ENCODE assay signal across 1 cellular context in genomic region chr7:43869898-43870240, GRCh38.
TF ChIP-seq lines count a peak whose summit lies in the region.

No MANE protein-coding gene starts in this region.

TF ChIP-seq in GM12878, 131 proteins besides CTCF, POLR2A, EP300 and RAD21:
- no peak for TF ChIP-seq IKZF1 (conservative IDR thresholded peaks at IDR 0.05)
- TF ChIP-seq MTA3 (IDR thresholded peaks at IDR 0.05; ENCODE audit: borderline replicate concordance, low read length): no peak
- TF ChIP-seq TCF12 (IDR thresholded peaks at IDR 0.05; ENCODE audit: low read depth, low read length): no peak
- TF ChIP-seq SMAD5 (IDR thresholded peaks at IDR 0.05; ENCODE audit: low read depth): no peak
- 0 out of 2 replicates have a peak, but pooled peaks have one; percentile 9 for TF ChIP-seq PAX5 (IDR thresholded peaks at IDR 0.05; ENCODE audit: borderline replicate concordance, low read depth, low read length)
- no peak for TF ChIP-seq IKZF2 (IDR thresholded peaks at IDR 0.05)
- no peak for TF ChIP-seq KDM1A (IDR thresholded peaks at IDR 0.05; ENCODE audit: borderline replicate concordance)
- 0 out of 2 replicates have a peak, but pooled peaks have one; percentile 2 for TF ChIP-seq RELB (IDR thresholded peaks at IDR 0.05; ENCODE audit: low read depth)
- TF ChIP-seq YY1 (IDR thresholded peaks at IDR 0.05; ENCODE audit: low read depth, low read length): no peak
- no peak for TF ChIP-seq CEBPZ (IDR thresholded peaks at IDR 0.05; ENCODE audit: low read depth, low read length)
- TF ChIP-seq RAD51 (IDR thresholded peaks at IDR 0.05): peak; percentile 47; the same call in 1 of the 2 replicates
- TF ChIP-seq PKNOX1 (IDR thresholded peaks at IDR 0.05): no peak
- no peak for TF ChIP-seq POLR2AphosphoS2 (IDR thresholded peaks at IDR 0.05; ENCODE audit: low read depth, low read length)
- TF ChIP-seq CBFB (IDR thresholded peaks at IDR 0.05; ENCODE audit: low read depth): no peak
- no peak for TF ChIP-seq BACH1 (IDR thresholded peaks at IDR 0.05; ENCODE audit: borderline replicate concordance)
- TF ChIP-seq FOXM1 (IDR thresholded peaks at IDR 0.05; ENCODE audit: low read depth, low read length): no peak
- TF ChIP-seq GABPA (IDR thresholded peaks at IDR 0.05; ENCODE audit: low read depth): no peak
- TF ChIP-seq E2F8 (IDR thresholded peaks at IDR 0.05; ENCODE audit: low read depth, partially characterized antibody): no peak
- no peak for TF ChIP-seq SMAD1 (IDR thresholded peaks at IDR 0.05; ENCODE audit: low read depth, partially characterized antibody)
- TF ChIP-seq EED (IDR thresholded peaks at IDR 0.05; ENCODE audit: low read depth): 0 out of 2 replicates have a peak, but pooled peaks have one; percentile 4
